ENCODE assay signal across 12 cellular contexts in the genomic region with DNA sequence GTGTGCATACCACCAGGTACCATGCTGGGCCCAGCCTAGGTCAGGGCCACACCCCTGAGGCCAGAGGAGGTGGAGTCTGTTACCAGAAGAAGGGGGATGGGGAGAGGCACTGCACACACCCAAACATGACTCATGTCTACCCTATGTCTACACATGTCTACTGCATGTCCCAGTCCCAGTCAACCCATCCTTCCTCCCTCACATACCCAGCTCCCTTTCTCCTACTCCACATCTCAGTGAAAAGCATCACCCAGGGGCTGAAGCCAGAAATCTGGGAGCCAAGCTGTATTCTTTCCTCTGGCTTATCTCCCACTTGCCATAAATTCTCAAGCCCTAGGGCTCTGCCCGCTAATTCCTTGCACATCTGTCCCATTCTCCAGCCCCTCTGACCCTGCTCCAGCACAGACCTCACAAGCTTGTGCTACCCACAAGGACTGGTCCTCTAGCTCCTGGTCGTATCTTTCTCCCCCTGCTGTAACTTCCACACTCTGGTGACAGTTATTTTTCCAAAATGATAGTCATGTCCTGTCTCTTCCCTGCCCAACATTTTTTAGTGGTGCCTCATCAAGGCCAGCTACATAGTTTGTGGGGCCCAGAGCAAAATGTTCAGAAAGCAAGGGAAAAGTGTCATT. TPM values are rescaled to one million over a fixed set of nuclear protein-coding genes. Genes with fewer than 3 reads are reported as not detected.
DNase-seq lines count a peak whose midpoint lies in the region; ATAC-seq and TF ChIP-seq lines count a peak whose summit lies in the region.
"Had no signal": no experiment of that assay in that cellular context is flagged by ENCODE, and none has a peak within 500 bp of the region (broad histone marks: within the 10 kb centered on the region; RNA-seq: fewer than 3 reads in every experiment).

No MANE protein-coding gene starts in this region.

- H3K4me3 ChIP-seq in epithelial cell of esophagus (ENCODE audit: low read length), result no peak overlapping the region
- H3K4me3 ChIP-seq: heart right ventricle, ovary had no signal

- DNase-seq in Daoy (ENCODE audit: low read depth) (peak; percentile 67), RPMI7951 (ENCODE audit: low read depth) (peak; percentile 87), epithelial cell of esophagus (ENCODE audit: low read depth) (peak; percentile 88), sciatic nerve (ENCODE audit: low spot score) (no peak), foreskin melanocyte (no peak), RPMI8226 (no peak)
- DNase-seq: DMS 273 treated with DMSO at 0.1 percent for 48 hours, heart right ventricle, NCI-H1930, ovary had no signal

- no peak for TF ChIP-seq CTCF in epithelial cell of esophagus (IDR thresholded peaks at IDR 0.05; ENCODE audit: insufficient read depth, low read depth, low read length, missing control alignments)

- intact Hi-C loops in sciatic nerve (cut with DNase I), result no loop called here

- ATAC-seq in sciatic nerve (peak; percentile 59), GM18909 (IDR thresholded peaks at IDR 0.05; ENCODE audit: poor library complexity, unreplicated experiment) (no peak), HG02798 (IDR thresholded peaks at IDR 0.05; ENCODE audit: poor library complexity, unreplicated experiment) (no peak)

RNA-seq across cellular contexts. Expression of a gene that starts 18.0 kb away (rescaled TPM):
- total RNA-seq in Daoy (2014; rRNA removed; shearing (Covaris generic)), result 29.0 and 55.6 TPM in 2 replicates
- total RNA-seq in RPMI7951 (2014; rRNA removed; shearing (Covaris generic)), result 17.8 and 20.7 TPM in 2 replicates
- 53.4 TPM for total RNA-seq in sciatic nerve

Comparison
In these comparisons a context has a peak if more than half of its experiments do, and no peak if none do; other contexts are left out.
1. DNase-seq: peak in Daoy (single experiment), RPMI7951 (single experiment) and epithelial cell of esophagus (single experiment); none in sciatic nerve (single experiment), foreskin melanocyte (single experiment) and RPMI8226 (single experiment).